Comparison of ENCODE assay signal across 9 cellular contexts in the genomic region with DNA sequence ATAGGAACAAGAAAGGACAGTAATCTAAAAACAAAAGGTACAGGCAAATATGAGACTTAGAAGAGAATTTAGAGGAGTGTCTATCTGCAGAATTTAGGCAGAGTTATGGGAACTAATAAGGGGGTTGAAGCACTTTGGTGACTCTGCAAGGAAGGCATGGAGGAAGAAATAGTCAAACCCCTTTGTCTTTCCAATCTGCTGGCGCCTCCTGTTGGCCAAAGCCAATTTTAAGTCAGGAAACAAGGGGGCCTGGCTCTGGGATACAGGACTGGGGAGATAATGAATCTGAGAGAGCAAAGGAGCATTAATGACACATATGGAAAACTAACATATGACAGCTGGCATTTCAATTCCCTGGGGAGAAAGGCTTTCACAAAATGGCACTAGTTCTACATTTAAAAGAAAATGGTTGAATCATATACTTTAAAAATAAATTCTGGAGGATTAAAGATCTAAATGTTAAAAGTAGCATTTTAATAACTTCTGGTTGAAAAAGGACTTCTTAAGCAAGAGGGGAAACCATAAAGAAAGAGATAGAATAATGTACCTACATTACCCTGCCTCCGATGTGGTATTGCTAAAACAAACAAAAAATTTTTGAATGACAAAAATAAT. TPM values are rescaled to one million over a fixed set of nuclear protein-coding genes. Genes with fewer than 3 reads are reported as not detected.
DNase-seq lines count a peak whose midpoint lies in the region; ATAC-seq, FAIRE-seq and TF ChIP-seq lines count a peak whose summit lies in the region.
"Had no signal": no experiment of that assay in that cellular context is flagged by ENCODE, and none has a peak within 500 bp of the region (broad histone marks: within the 10 kb centered on the region; RNA-seq: fewer than 3 reads in every experiment).

No MANE protein-coding gene starts in this region.

- WGBS in esophagus squamous epithelium, 2 donors, result 50 to 73% methylated on average over 2 of the region's 2 CpGs

- H3K4me3 ChIP-seq in DND-41 (ENCODE audit: low read depth in 1 of 2, low read length in 2 of 2) (no peak overlapping the region), SJCRH30 (no peak overlapping the region), esophagus squamous epithelium (no peak overlapping the region)

- intact Hi-C loops in esophagus squamous epithelium (cut with DNase I), result loop anchor here (5.0 kb wide), 1 partner anchor 305 kb away; no protein-coding TSS in a partner anchor

- no peaks in the 10 kb centered on the region for H3K4me1 ChIP-seq in DND-41 (ENCODE audit: insufficient read depth, low read length)
- no peaks in the 10 kb centered on the region for H3K4me1 ChIP-seq in SJCRH30
- no peaks in the 10 kb centered on the region for H3K4me1 ChIP-seq in esophagus squamous epithelium

- FAIRE-seq in urothelium cell line (lab: Jason Lieb, UNC), result no peak
- FAIRE-seq: islet of Langerhans had no signal

- ATAC-seq in DND-41 (ENCODE audit: insufficient read depth, low read depth) (peak; percentile 42; the same call in 1 of the 3 replicates), HG02678 (IDR thresholded peaks at IDR 0.05; ENCODE audit: unreplicated experiment) (peak; percentile 54)

- no peaks in the 10 kb centered on the region for H3K36me3 ChIP-seq in DND-41 (ENCODE audit: insufficient read depth, low read length)
- no peaks in the 10 kb centered on the region for H3K36me3 ChIP-seq in SJCRH30
- no peaks in the 10 kb centered on the region for H3K36me3 ChIP-seq in esophagus squamous epithelium

- no peak overlapping the region for H3K9ac ChIP-seq in DND-41 (ENCODE audit: low read depth, low read length)

- H4K20me1 ChIP-seq in DND-41 (ENCODE audit: insufficient read depth, low read length), result no peaks in the 10 kb centered on the region

- peak; percentile 46 for DNase-seq in DND-41
- peak; percentile 54 to 71 for DNase-seq in SJCRH30
- DNase-seq in esophagus squamous epithelium (lab: John Stamatoyannopoulos, UW), result no peak
- peak; percentile 61 for DNase-seq in stimulated activated CD4-positive, alpha-beta T cell treated with anti-CD3 and anti-CD28 coated beads, Interleukin-15, amount 100 ng/mL, for 24 hours
- DNase-seq in occipital lobe (lab: John Stamatoyannopoulos, UW), result no peak
- DNase-seq in urothelium cell line (ENCODE audit: low spot score), result no peak
- DNase-seq in NCI-H2196 (lab: John Stamatoyannopoulos, UW; ENCODE audit: unreplicated experiment), result no peak

- no peak overlapping the region for H3K4me2 ChIP-seq in DND-41 (ENCODE audit: insufficient read depth, low read length)

- no peaks in the 10 kb centered on the region for H3K27me3 ChIP-seq in DND-41 (ENCODE audit: insufficient read depth, low read length, poor library complexity)
- no peaks in the 10 kb centered on the region for H3K27me3 ChIP-seq in SJCRH30
- no peaks in the 10 kb centered on the region for H3K27me3 ChIP-seq in esophagus squamous epithelium

- H2AFZ ChIP-seq in DND-41 (ENCODE audit: low read depth, low read length), result no peak overlapping the region

- TF ChIP-seq CTCF in DND-41 (IDR thresholded peaks at IDR 0.05; ENCODE audit: borderline replicate concordance, extremely low read depth, low read length, poor library complexity, severe bottlenecking), result peak; percentile 57
- TF ChIP-seq CTCF in esophagus squamous epithelium (IDR thresholded peaks at IDR 0.05), result peak in 5 of 6 experiments; percentile 34 to 64 (median 42)

- no peak overlapping the region for H3K27ac ChIP-seq in DND-41 (ENCODE audit: low read length)
- H3K27ac ChIP-seq in SJCRH30, result no peak overlapping the region
- no peak overlapping the region for H3K27ac ChIP-seq in esophagus squamous epithelium

- H3K9me3 ChIP-seq in DND-41 (ENCODE audit: insufficient read depth, low read length, severe bottlenecking) (no peaks in the 10 kb centered on the region), SJCRH30 (replicated peaks) (no peaks in the 10 kb centered on the region), esophagus squamous epithelium (no peaks in the 10 kb centered on the region)

- H3K79me2 ChIP-seq in DND-41 (ENCODE audit: insufficient read depth, low read length), result no peaks in the 10 kb centered on the region

- no peak for TF ChIP-seq POLR2A in esophagus squamous epithelium (IDR thresholded peaks at IDR 0.05)

RNA-seq across cellular contexts. Expression of a gene that starts 48.5 kb away (rescaled TPM):
- 129 and 131 TPM in 2 replicates for total RNA-seq in SJCRH30 (2014; rRNA removed; shearing (Covaris generic))
- 100 to 1,000 TPM in 1 of 4 donors, 10 to 100 TPM in 3; 57.6 to 107 (median 65.1) TPM for total RNA-seq in esophagus squamous epithelium
- total RNA-seq in occipital lobe, result 149 TPM

Comparison
In these comparisons a context has a peak if more than half of its experiments do, and no peak if none do; other contexts are left out.
1. DNase-seq: peak in DND-41 (single experiment), SJCRH30 (2 of 2) and stimulated activated CD4-positive, alpha-beta T cell treated with anti-CD3 and anti-CD28 coated beads, Interleukin-15, amount 100 ng/mL, for 24 hours (single experiment); none in esophagus squamous epithelium (single experiment), occipital lobe (single experiment), urothelium cell line (single experiment) and NCI-H2196 (single experiment).